ENCODE assay signal across 1 cellular context in the genomic region with DNA sequence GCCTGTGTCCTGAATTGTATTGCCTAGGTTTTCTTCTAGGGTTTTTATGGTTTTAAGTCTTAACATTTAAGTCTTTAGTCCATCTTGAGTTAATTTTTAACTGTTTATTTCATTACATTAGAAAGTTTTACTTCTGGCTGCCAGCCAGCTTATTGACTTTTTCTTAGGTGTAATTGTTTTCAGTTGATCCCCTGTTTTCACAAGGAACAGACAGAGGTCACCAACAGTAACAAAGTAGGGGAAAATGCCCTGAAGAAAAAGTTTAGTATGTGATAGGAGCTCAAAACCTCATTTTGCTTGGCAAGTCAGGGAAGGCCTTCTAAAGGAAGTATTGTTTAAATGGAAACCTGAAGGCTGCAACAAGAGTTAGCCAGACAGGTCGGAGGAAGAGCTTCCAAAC.
TF ChIP-seq lines count a peak whose summit lies in the region.

No MANE protein-coding gene starts in this region.

TF ChIP-seq in K562, 482 proteins besides CTCF, POLR2A, EP300 and RAD21:
- TF ChIP-seq ZNF165 (CRISPR knock-in tag; IDR thresholded peaks at IDR 0.05; ENCODE audit: borderline replicate concordance) (no peak), NFIC (IDR thresholded peaks at IDR 0.05) (peak; percentile 40; the same call in 1 of the 2 replicates)
